Comparison of ENCODE assay signal across 8 cellular contexts in genomic region chr21:43916691-43917514, GRCh38. TPM values are rescaled to one million over a fixed set of nuclear protein-coding genes. Genes with fewer than 3 reads are reported as not detected.
DNase-seq lines count a peak whose midpoint lies in the region; ATAC-seq and TF ChIP-seq lines count a peak whose summit lies in the region.

No MANE protein-coding gene starts in this region.

- no peaks in the 10 kb centered on the region for H3K36me3 ChIP-seq in BLaER1

- H3K9me3 ChIP-seq in BLaER1 = peaks cover 13% of the 10 kb centered on the region

- H3K4me1 ChIP-seq in BLaER1 (peaks cover 65% of the 10 kb centered on the region), foreskin keratinocyte (peaks cover 3% of the 10 kb centered on the region)

- H3K27me3 ChIP-seq in BLaER1 (peaks cover 20% of the 10 kb centered on the region), foreskin keratinocyte (no peaks in the 10 kb centered on the region)

- peak overlapping the region; percentile 90 for H3K4me2 ChIP-seq in BLaER1

- peak; percentile 43 for ATAC-seq in HG03439 (IDR thresholded peaks at IDR 0.05; ENCODE audit: unreplicated experiment)
- ATAC-seq in foreskin keratinocyte = peak; percentile 27

- peaks cover 96% of the 10 kb centered on the region for H4K20me1 ChIP-seq in BLaER1

- peak overlapping the region; percentile 54 for H3K4me3 ChIP-seq in BLaER1

- peak; percentile 81 for DNase-seq in activated CD8-positive, alpha-beta memory T cell treated with anti-CD3 and anti-CD28 coated beads for 24 hours
- no peak for DNase-seq in foreskin keratinocyte
- DNase-seq in stimulated activated CD4-positive, alpha-beta T cell treated with anti-CD3 and anti-CD28 coated beads, TNF-alpha, amount 100 ng/mL, for 4 hours (ENCODE audit: low read depth in 3 of 3) = peak; percentile 38 to 47 (median 44)
- DNase-seq in DMS153 (lab: John Stamatoyannopoulos, UW) = no peak
- DNase-seq in NCI-H2196 (lab: John Stamatoyannopoulos, UW; ENCODE audit: unreplicated experiment) = no peak
- DNase-seq in epidermal melanocyte (ENCODE audit: insufficient read length, low spot score) = no peak

- no peak overlapping the region for H3K27ac ChIP-seq in BLaER1
- H3K27ac ChIP-seq in foreskin keratinocyte = no peak overlapping the region

- H3K9ac ChIP-seq in BLaER1 = 0 out of 2 replicates have a peak overlapping the region, but pooled peaks have one; percentile 36

- TF ChIP-seq CTCF in foreskin keratinocyte (conservative IDR thresholded peaks at IDR 0.05) = no peak

RNA-seq across cellular contexts. Expression of gene AGPAT3, which starts 51.9 kb away (rescaled TPM):
- total RNA-seq in foreskin keratinocyte = 40.3 and 41.6 TPM in 2 replicates
- 18.6 and 21.0 TPM in 2 replicates for polyA plus RNA-seq in foreskin keratinocyte

Comparison
In these comparisons a context has a peak if more than half of its experiments do, and no peak if none do; other contexts are left out.
1. DNase-seq: peak in activated CD8-positive, alpha-beta memory T cell treated with anti-CD3 and anti-CD28 coated beads for 24 hours (single experiment) and stimulated activated CD4-positive, alpha-beta T cell treated with anti-CD3 and anti-CD28 coated beads, TNF-alpha, amount 100 ng/mL, for 4 hours (3 of 3); none in foreskin keratinocyte (0 of 2), DMS153 (single experiment), NCI-H2196 (single experiment) and epidermal melanocyte (single experiment).